27 cellular contexts compared by ENCODE assay signal in the genomic region with DNA sequence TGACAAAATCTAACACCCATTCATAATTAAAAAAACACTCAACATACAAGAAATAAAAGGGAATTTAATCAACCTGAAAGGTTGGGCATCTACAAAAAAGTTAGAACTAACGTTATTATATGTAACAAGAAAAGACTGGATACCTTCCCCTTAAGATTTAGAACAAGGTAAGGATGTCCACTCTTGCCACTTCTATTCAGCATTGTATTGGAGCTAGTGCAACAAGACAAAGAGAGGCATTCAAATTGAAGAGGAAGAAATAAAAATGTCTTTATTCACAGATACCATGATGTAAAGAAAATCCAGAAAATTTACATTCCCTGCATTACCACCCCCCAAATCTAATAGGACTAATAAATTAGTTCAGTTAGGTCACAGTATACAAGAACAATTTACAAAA.
"Had no signal": no experiment of that assay in that cellular context is flagged by ENCODE, and none has a peak within 500 bp of the region (broad histone marks: within the 10 kb centered on the region; RNA-seq: fewer than 3 reads in every experiment).

No MANE protein-coding gene starts in this region.

- H3K36me3 ChIP-seq: breast epithelium had no signal

- H3K4me3 Mint-ChIP-seq: activated CD4-positive, alpha-beta T cell treated with anti-CD3 and anti-CD28 coated beads, Interleukin-2, amount 10 ng/mL, durations not matched to agents 24 days and 14 days; activated CD8-positive, alpha-beta T cell treated with anti-CD3 and anti-CD28 coated beads for 36 hours; activated naive CD4-positive, alpha-beta T cell treated with anti-CD3 and anti-CD28 coated beads, Interleukin-2, amount 50 U/mL, for 24 hours; activated naive CD8-positive, alpha-beta T cell treated with anti-CD3 and anti-CD28 coated beads, Interleukin-2, amount 10 ng/mL, durations not matched to agents 7 days and 5 days; activated T-cell treated with anti-CD3 and anti-CD28 coated beads, Interleukin-2, amount 50 U/mL, for 24 hours had no signal

- H3K9me3 ChIP-seq: body of pancreas, breast epithelium had no signal

- FAIRE-seq: astrocyte had no signal

- H3K9me3 Mint-ChIP-seq: activated CD4-positive, alpha-beta T cell treated with anti-CD3 and anti-CD28 coated beads, Interleukin-2, amount 10 ng/mL, durations not matched to agents 24 days and 14 days; activated CD8-positive, alpha-beta T cell treated with anti-CD3 and anti-CD28 coated beads for 36 hours; activated naive CD4-positive, alpha-beta T cell treated with anti-CD3 and anti-CD28 coated beads, Interleukin-2, amount 50 U/mL, for 24 hours; activated T-cell treated with anti-CD3 and anti-CD28 coated beads, Interleukin-2, amount 50 U/mL, for 24 hours had no signal

- H3K4me3 ChIP-seq: body of pancreas, breast epithelium had no signal

- H3K4me1 ChIP-seq: body of pancreas, breast epithelium had no signal

- H3K27ac Mint-ChIP-seq: activated CD4-positive, alpha-beta T cell treated with anti-CD3 and anti-CD28 coated beads, Interleukin-2, amount 10 ng/mL, durations not matched to agents 24 days and 14 days; activated CD8-positive, alpha-beta T cell treated with anti-CD3 and anti-CD28 coated beads for 36 hours; activated naive CD4-positive, alpha-beta T cell treated with anti-CD3 and anti-CD28 coated beads, Interleukin-2, amount 50 U/mL, for 24 hours; activated naive CD8-positive, alpha-beta T cell treated with anti-CD3 and anti-CD28 coated beads, Interleukin-2, amount 10 ng/mL, durations not matched to agents 7 days and 5 days; activated T-cell treated with anti-CD3 and anti-CD28 coated beads, Interleukin-2, amount 50 U/mL, for 24 hours; activated T-helper 2 cell treated with anti-CD3 and anti-CD28 coated beads, Interferon-gamma antibody, Interleukin-2, Interleukin-4, amounts not matched to agents 10 μg/mL and 5 μg/mL and 100 μg/mL, durations not matched to agents 14 hours and 24 hours and 36 hours had no signal

- ATAC-seq: activated CD8-positive, alpha-beta T cell treated with anti-CD3 and anti-CD28 coated beads for 36 hours; body of pancreas; Panc1; Right ventricle myocardium inferior had no signal

- H3K27ac ChIP-seq: body of pancreas, breast epithelium, RWPE1 had no signal

- H3K4me1 Mint-ChIP-seq: activated CD4-positive, alpha-beta T cell treated with anti-CD3 and anti-CD28 coated beads, Interleukin-2, amount 10 ng/mL, durations not matched to agents 24 days and 14 days; activated naive CD4-positive, alpha-beta T cell treated with anti-CD3 and anti-CD28 coated beads, Interleukin-2, amount 50 U/mL, for 24 hours; activated naive CD8-positive, alpha-beta T cell treated with anti-CD3 and anti-CD28 coated beads, Interleukin-2, amount 10 ng/mL, durations not matched to agents 7 days and 5 days had no signal

- H3K27me3 ChIP-seq: body of pancreas, breast epithelium had no signal

- H3K27me3 Mint-ChIP-seq: activated CD4-positive, alpha-beta T cell treated with anti-CD3 and anti-CD28 coated beads, Interleukin-2, amount 10 ng/mL, durations not matched to agents 24 days and 14 days; activated CD8-positive, alpha-beta T cell treated with anti-CD3 and anti-CD28 coated beads for 36 hours; activated naive CD4-positive, alpha-beta T cell treated with anti-CD3 and anti-CD28 coated beads, Interleukin-2, amount 50 U/mL, for 24 hours; activated naive CD8-positive, alpha-beta T cell treated with anti-CD3 and anti-CD28 coated beads, Interleukin-2, amount 10 ng/mL, durations not matched to agents 7 days and 5 days; activated T-cell treated with anti-CD3 and anti-CD28 coated beads, Interleukin-2, amount 50 U/mL, for 24 hours had no signal

- DNase-seq: activated CD4-positive, alpha-beta T cell treated with anti-CD3 and anti-CD28 coated beads, Interleukin-2, amount 10 ng/mL, durations not matched to agents 24 days and 14 days; activated CD4-positive, alpha-beta T cell treated with anti-CD3 and anti-CD28 coated beads, Interleukin-2, amount 50 U/mL, for 4 hours; activated CD8-positive, alpha-beta T cell treated with anti-CD3 and anti-CD28 coated beads for 36 hours; activated gamma-delta T cell; activated naive CD4-positive, alpha-beta T cell treated with Interleukin-2 at 50 U/mL for 16 hours; activated naive CD8-positive, alpha-beta T cell treated with anti-CD3 and anti-CD28 coated beads, Interleukin-2, amount 10 ng/mL, durations not matched to agents 7 days and 5 days; activated T-cell treated with anti-CD3 and anti-CD28 coated beads, Interleukin-2, amount 50 U/mL, for 24 hours; body of pancreas; Kasumi-1; KG1; MM.1S; MV-4-11; NCI-H1092; NCI-H1436 treated with DMSO at 0.1 percent for 48 hours; NCI-H1694 treated with DMSO at 0.1 percent for 48 hours; NCI-H2029; NCI-H345; NCI-H524 treated with DMSO at 0.1 percent for 48 hours; SIG-M5; T1000 had no signal
